In the genomic region with DNA sequence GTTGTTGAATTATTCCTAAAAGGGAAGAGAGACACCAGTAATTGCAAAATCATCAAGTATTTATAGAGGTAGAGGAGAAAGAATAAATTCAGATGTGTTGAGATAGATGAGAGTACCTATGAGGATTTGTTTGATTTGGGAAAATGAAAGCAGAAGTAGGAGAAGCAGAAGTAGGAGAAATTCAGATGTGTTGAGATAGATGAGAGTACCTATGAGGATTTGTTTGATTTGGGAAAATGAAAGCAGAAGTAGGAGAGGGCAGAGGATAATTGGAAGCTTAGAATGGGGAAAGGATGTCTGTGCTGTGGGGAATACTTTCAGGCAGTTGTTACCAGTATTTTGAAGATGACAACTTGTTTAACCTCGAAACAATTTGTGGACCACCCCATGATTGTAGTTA, we compare ENCODE assay signal across 29 cellular contexts. TPM values are rescaled to one million over a fixed set of nuclear protein-coding genes. Genes with fewer than 3 reads are reported as not detected.
DNase-seq lines count a peak whose midpoint lies in the region; ATAC-seq and TF ChIP-seq lines count a peak whose summit lies in the region.
"Had no signal": no experiment of that assay in that cellular context is flagged by ENCODE, and none has a peak within 500 bp of the region (broad histone marks: within the 10 kb centered on the region; RNA-seq: fewer than 3 reads in every experiment).

No MANE protein-coding gene starts in this region.

- ATAC-seq in naive B cell (ENCODE audit: low read depth in 2 of 2), result peak; percentile 61 to 72
- ATAC-seq in GM21423 (IDR thresholded peaks at IDR 0.05; ENCODE audit: unreplicated experiment), result no peak
- ATAC-seq: HepG2; left lung; psoas muscle; stimulated activated naive CD8-positive, alpha-beta T cell treated with anti-CD3 and anti-CD28 coated beads, Interleukin-15, Interleukin-2, amounts not matched to agents 100 U/mL and 50 U/mL, for 24 hours had no signal

- peaks cover 99% of the 10 kb centered on the region for H3K79me2 ChIP-seq in SU-DHL-6 (ENCODE audit: insufficient read depth, low read length)
- peaks cover 62% of the 10 kb centered on the region for H3K79me2 ChIP-seq in osteoblast (ENCODE audit: insufficient read depth, low read length)

- TF ChIP-seq CTCF in HEK293 (tag by site-specific recombination; IDR thresholded peaks at IDR 0.05) (no peak), SU-DHL-6 (IDR thresholded peaks at IDR 0.05; ENCODE audit: insufficient read depth, low read length, poor library complexity, severe bottlenecking) (no peak), prostate gland (IDR thresholded peaks at IDR 0.05) (no peak), osteoblast (IDR thresholded peaks at IDR 0.05; ENCODE audit: extremely low read depth, low read depth, low read length) (no peak)

- H3K27ac Mint-ChIP-seq in naive B cell, result peak overlapping the region; percentile 37 to 84 (median 57)
- H3K27ac Mint-ChIP-seq: activated CD4-positive, alpha-beta T cell treated with anti-CD3 and anti-CD28 coated beads, Interleukin-2, amount 10 ng/mL, durations not matched to agents 7 days and 5 days; HFFc6; T-helper 2 cell treated with Interferon-gamma antibody and Interleukin-4, amounts not matched to agents 5 μg/mL and 100 μg/mL, for 36 hours had no signal

- H3K27me3 ChIP-seq in SU-DHL-6 (ENCODE audit: low read length) (no peaks in the 10 kb centered on the region), prostate gland (replicated peaks; ENCODE audit: insufficient read depth) (no peaks in the 10 kb centered on the region), osteoblast (ENCODE audit: insufficient read depth, low read length) (no peaks in the 10 kb centered on the region)
- H3K27me3 ChIP-seq: adrenal gland, brain microvascular endothelial cell, left lung had no signal

- H4K20me1 ChIP-seq in SU-DHL-6 (ENCODE audit: low read depth, low read length), result peaks cover 40% of the 10 kb centered on the region; the same call in 1 of the 2 replicates
- peaks cover 28% of the 10 kb centered on the region for H4K20me1 ChIP-seq in osteoblast (ENCODE audit: insufficient read depth, low read length)

- H3K4me2 ChIP-seq in SU-DHL-6 (ENCODE audit: low read depth, low read length, poor library complexity, severe bottlenecking), result peak overlapping the region; percentile 90
- no peak overlapping the region for H3K4me2 ChIP-seq in osteoblast (ENCODE audit: insufficient read depth, low read length)
- H3K4me2 ChIP-seq: PC-9 had no signal

- H3K4me3 ChIP-seq in HEK293 (ENCODE audit: low read depth, low read length) (no peak overlapping the region), SU-DHL-6 (ENCODE audit: insufficient read depth, low read length, poor library complexity, severe bottlenecking) (no peak overlapping the region), prostate gland (no peak overlapping the region), osteoblast (ENCODE audit: insufficient read depth, low read length) (no peak overlapping the region)
- H3K4me3 ChIP-seq: adrenal gland, left lung, PC-9, psoas muscle, thoracic aorta had no signal

- H3K9me3 ChIP-seq in HEK293 (ENCODE audit: control insufficient read depth, insufficient read depth, low read depth, low read length) (no peaks in the 10 kb centered on the region), SU-DHL-6 (ENCODE audit: insufficient read depth, low read length) (no peaks in the 10 kb centered on the region), prostate gland (no peaks in the 10 kb centered on the region), osteoblast (ENCODE audit: low read depth, low read length) (no peaks in the 10 kb centered on the region)
- H3K9me3 ChIP-seq: adrenal gland, left lung, psoas muscle, thoracic aorta had no signal

- H3K9ac ChIP-seq in SU-DHL-6 (ENCODE audit: low read length), result no peak overlapping the region; the same call in 1 of the 2 replicates

- no peaks in the 10 kb centered on the region for H3K9me3 Mint-ChIP-seq in naive B cell
- H3K9me3 Mint-ChIP-seq: activated CD4-positive, alpha-beta T cell treated with anti-CD3 and anti-CD28 coated beads, Interleukin-2, amount 10 ng/mL, durations not matched to agents 7 days and 5 days; HFFc6; T-helper 2 cell treated with Interferon-gamma antibody and Interleukin-4, amounts not matched to agents 5 μg/mL and 100 μg/mL, for 36 hours had no signal

- no peaks in the 10 kb centered on the region for H3K27me3 Mint-ChIP-seq in naive B cell
- H3K27me3 Mint-ChIP-seq: activated CD4-positive, alpha-beta T cell treated with anti-CD3 and anti-CD28 coated beads, Interleukin-2, amount 10 ng/mL, durations not matched to agents 7 days and 5 days had no signal

- H3K9me2 ChIP-seq in SU-DHL-6 (replicated peaks; ENCODE audit: insufficient read depth, low read length), result no peaks in the 10 kb centered on the region

- H3K4me1 Mint-ChIP-seq in naive B cell, result peaks cover 63 to 76% (median 72%) of the 10 kb centered on the region in 3 donors

- H3K36me3 Mint-ChIP-seq in naive B cell, result peaks cover 12 to 17% of the 10 kb centered on the region in 2 donors

- H3K27ac ChIP-seq in HEK293 (ENCODE audit: extremely low read depth, low read depth, low read length), result no peak overlapping the region
- peak overlapping the region; percentile 20; the same call in 1 of the 2 replicates for H3K27ac ChIP-seq in SU-DHL-6 (ENCODE audit: low read depth, low read length)
- H3K27ac ChIP-seq in prostate gland, result no peak overlapping the region
- no peak overlapping the region for H3K27ac ChIP-seq in osteoblast (ENCODE audit: low read depth, low read length)
- H3K27ac ChIP-seq: adrenal gland, brain microvascular endothelial cell, left lung, PC-9, psoas muscle, thoracic aorta had no signal

- intact Hi-C loops in prostate gland (cut with DNase I), result no loop called here

- H3K4me1 ChIP-seq in HEK293 (ENCODE audit: control insufficient read depth, insufficient read depth, low read length) (peaks cover 12% of the 10 kb centered on the region), prostate gland (replicated peaks) (no peaks in the 10 kb centered on the region), osteoblast (ENCODE audit: insufficient read depth, low read length) (peaks cover 4% of the 10 kb centered on the region)

- no peak for TF ChIP-seq POLR2A in prostate gland (IDR thresholded peaks at IDR 0.05)

- POLR2A ChIA-PET in HEK293 (lab: Yijun Ruan, JAX), result no interaction called here

- H2AFZ ChIP-seq in SU-DHL-6 (ENCODE audit: low read depth, low read length, severe bottlenecking) (no peak overlapping the region), osteoblast (ENCODE audit: low read length) (no peak overlapping the region)
- H2AFZ ChIP-seq: PC-9 had no signal

- H3K4me3 Mint-ChIP-seq in naive B cell, result peak overlapping the region; percentile 2 to 66 (median 46)
- H3K4me3 Mint-ChIP-seq: activated CD4-positive, alpha-beta T cell treated with anti-CD3 and anti-CD28 coated beads, Interleukin-2, amount 10 ng/mL, durations not matched to agents 7 days and 5 days; HFFc6; T-helper 2 cell treated with Interferon-gamma antibody and Interleukin-4, amounts not matched to agents 5 μg/mL and 100 μg/mL, for 36 hours had no signal

- peaks cover 45% of the 10 kb centered on the region for H3F3A ChIP-seq in SU-DHL-6 (ENCODE audit: insufficient read depth)

- CTCF ChIA-PET in HEK293 (lab: Yijun Ruan, JAX), result no interaction called here

- WGBS in prostate gland, result 95% methylated on average over 1 of the region's 1 CpG

- DNase-seq in NCI-H1092 treated with DMSO at 0.1 percent for 48 hours (lab: John Stamatoyannopoulos, UW), result peak; percentile 12
- no peak for DNase-seq in NCI-H1092 (lab: John Stamatoyannopoulos, UW)
- DNase-seq in naive B cell, result no peak
- DNase-seq in prostate gland (ENCODE audit: low spot score), result no peak
- no peak for DNase-seq in osteoblast (ENCODE audit: insufficient read length, low spot score, missing footprints)
- DNase-seq: 8988T; activated CD4-positive, alpha-beta T cell treated with anti-CD3 and anti-CD28 coated beads, Interleukin-2, amount 10 ng/mL, durations not matched to agents 7 days and 5 days; activated naive CD4-positive, alpha-beta T cell treated with Interleukin-2 at 50 U/mL for 16 hours; activated T-cell treated with anti-CD3 and anti-CD28 coated beads, Interleukin-2, amount 50 U/mL, for 48 hours; adrenal gland; brain microvascular endothelial cell; HFFc6; left lung; mesendoderm; NCI-H1105 treated with DMSO at 0.1 percent for 48 hours; NCI-H1930; NCI-H774; PC-9; psoas muscle; Right ventricle myocardium superior; stimulated activated CD4-positive, alpha-beta T cell treated with anti-CD3 and anti-CD28 coated beads, Interleukin-15, amount 100 ng/mL, for 24 hours; stimulated activated naive CD8-positive, alpha-beta T cell treated with anti-CD3 and anti-CD28 coated beads, Interleukin-15, Interleukin-2, amounts not matched to agents 100 U/mL and 50 U/mL, for 24 hours had no signal

- H3K36me3 ChIP-seq in HEK293 (ENCODE audit: control insufficient read depth in 2 of 2, insufficient read depth in 1 of 2, low read length in 2 of 2) (peaks cover 0 to 20% of the 10 kb centered on the region in 2 experiments; a peak in 2 of 3 replicates), SU-DHL-6 (ENCODE audit: low read length) (peaks cover 55% of the 10 kb centered on the region), prostate gland (no peaks in the 10 kb centered on the region), osteoblast (ENCODE audit: insufficient read depth, low read length) (peaks cover 15% of the 10 kb centered on the region)

TF ChIP-seq in HEK293, 187 proteins besides CTCF, POLR2A, EP300 and RAD21:
- no peak for TF ChIP-seq ZFHX2 (tag by site-specific recombination; conservative IDR thresholded peaks at IDR 0.05)
- TF ChIP-seq ZBTB17 (tag by site-specific recombination; IDR thresholded peaks at IDR 0.05), result peak; percentile 56; the same call in 1 of the 2 replicates
- TF ChIP-seq MEIS1 (CRISPR knock-in tag; IDR thresholded peaks at IDR 0.05; ENCODE audit: borderline replicate concordance), result no peak
- TF ChIP-seq PRDM1 (tag by site-specific recombination; IDR thresholded peaks at IDR 0.05), result peak; percentile 74
- TF ChIP-seq ZNF548 (tag by site-specific recombination; IDR thresholded peaks at IDR 0.05), result no peak
- TF ChIP-seq ZNF664 (tag by site-specific recombination; IDR thresholded peaks at IDR 0.05), result 0 out of 2 replicates have a peak, but pooled peaks have one; percentile 41

RNA-seq across cellular contexts. Expression of a gene that starts 35.1 kb away (rescaled TPM):
- 100 to 1,000 TPM; 156 to 214 (median 187) TPM for polyA plus RNA-seq in naive B cell (ENCODE audit: low read depth in 6 of 6)
- total RNA-seq in prostate gland, result 10 to 100 TPM; 12.7 to 14.2 TPM
- 31.5 and 32.6 TPM in 2 replicates for total RNA-seq in osteoblast

RNA-seq across cellular contexts. Expression of a gene that starts 51.2 kb away (rescaled TPM):
- polyA plus RNA-seq in naive B cell (ENCODE audit: low read depth in 6 of 6), result 10 to 100 TPM; 17.1 to 83.5 (median 45.3) TPM
- total RNA-seq in prostate gland, result under 1 TPM; 0.05 to 0.11 TPM
- total RNA-seq in osteoblast, result under 0.01 TPM in 1 of 2 replicates, not detected in the other
- total RNA-seq: G401, HepG2, HFFc6, PC-9, Right ventricle myocardium superior had no signal
- polyA plus RNA-seq: HepG2 had no signal
